In genomic region chr5:661891-662750, GRCh38 we compare ENCODE assay signal across 20 cellular contexts. TPM values are rescaled to one million over a fixed set of nuclear protein-coding genes. Genes with fewer than 3 reads are reported as not detected.
DNase-seq lines count a peak whose midpoint lies in the region; ATAC-seq, FAIRE-seq and TF ChIP-seq lines count a peak whose summit lies in the region.
"Had no signal": no experiment of that assay in that cellular context is flagged by ENCODE, and none has a peak within 500 bp of the region (broad histone marks: within the 10 kb centered on the region; RNA-seq: fewer than 3 reads in every experiment).

No MANE protein-coding gene starts in this region.

- ATAC-seq in right lobe of liver: no peak
- no peak for ATAC-seq in HepG2
- ATAC-seq in lower lobe of right lung: no peak
- ATAC-seq in HG03521 (IDR thresholded peaks at IDR 0.05; ENCODE audit: unreplicated experiment): no peak

- no peaks in the 10 kb centered on the region for H3K9me3 ChIP-seq in right lobe of liver
- no peaks in the 10 kb centered on the region for H3K9me3 ChIP-seq in HepG2 (ENCODE audit: low read length)
- H3K9me3 ChIP-seq in lower lobe of right lung: no peaks in the 10 kb centered on the region
- H3K9me3 ChIP-seq in colonic mucosa: no peaks in the 10 kb centered on the region
- H3K9me3 ChIP-seq: Caco-2, MG63 had no signal

- no peaks in the 10 kb centered on the region for H3K27me3 ChIP-seq in right lobe of liver
- H3K27me3 ChIP-seq in HepG2 (ENCODE audit: control insufficient read depth in 1 of 2, insufficient read depth in 2 of 2, low read length in 2 of 2): no peaks in the 10 kb centered on the region; a peak in 1 of 5 replicates
- H3K27me3 ChIP-seq in dorsolateral prefrontal cortex: no peaks in the 10 kb centered on the region
- no peaks in the 10 kb centered on the region for H3K27me3 ChIP-seq in lower lobe of right lung (ENCODE audit: low read depth)
- no peaks in the 10 kb centered on the region for H3K27me3 ChIP-seq in colonic mucosa
- H3K27me3 ChIP-seq: MG63 had no signal

- H3K79me2 ChIP-seq in HepG2 (ENCODE audit: insufficient read depth, low read length): no peaks in the 10 kb centered on the region

- H3K4me2 ChIP-seq in HepG2 (ENCODE audit: low read depth, low read length): no peak overlapping the region

- H3K4me1 ChIP-seq in right lobe of liver: peaks cover 0 to 6% (median 2%) of the 10 kb centered on the region in 4 donors
- H3K4me1 ChIP-seq in HepG2 (ENCODE audit: insufficient read depth, low read length): no peaks in the 10 kb centered on the region
- H3K4me1 ChIP-seq in lower lobe of right lung: no peaks in the 10 kb centered on the region
- peaks cover 8% of the 10 kb centered on the region for H3K4me1 ChIP-seq in colonic mucosa
- H3K4me1 ChIP-seq: Caco-2 had no signal

- H3K36me3 ChIP-seq in right lobe of liver (no peaks in the 10 kb centered on the region), HepG2 (replicated peaks in 1 of 2; ENCODE audit: control insufficient read depth in 1 of 2, insufficient read depth in 2 of 2, low read length in 2 of 2) (peaks cover 10 to 57% of the 10 kb centered on the region in 2 experiments), lower lobe of right lung (peaks cover 59% of the 10 kb centered on the region), colonic mucosa (no peaks in the 10 kb centered on the region)

- TF ChIP-seq EP300 in HepG2 (IDR thresholded peaks at IDR 0.05; ENCODE audit: low read depth in 2 of 2, low read length in 2 of 2): no peak
- no peak for TF ChIP-seq EP300 in HepG2 (CRISPR knock-in tag; IDR thresholded peaks at IDR 0.05; ENCODE audit: borderline replicate concordance)

- no TSS peak for BruUV-seq in HepG2 (replicated peaks; lab: Mats Ljungman, UMichigan)

- H2AFZ ChIP-seq in HepG2 (ENCODE audit: low read length): no peak overlapping the region

- POLR2A ChIA-PET in HepG2 (lab: Yijun Ruan, JAX): no interaction called here

- no peaks in the 10 kb centered on the region for H4K20me1 ChIP-seq in HepG2 (ENCODE audit: insufficient read depth, low read length)

- no peak for TF ChIP-seq RAD21 in HepG2 (CRISPR knock-in tag; IDR thresholded peaks at IDR 0.05)

- intact Hi-C loops in right lobe of liver (cut with DNase I): no loop called here
- intact Hi-C loops in HepG2 (cut with micrococcal nuclease; ENCODE audit: unreplicated experiment): no loop called here
- intact Hi-C loops in dorsolateral prefrontal cortex (cut with DNase I): loop anchor here (5.0 to 10.0 kb wide), 2 partner anchors 50 to 187 kb away; partner anchors contain the start of gene CEP72 (in 1 of the 2)
- intact Hi-C loops in lower lobe of right lung (cut with DNase I): no loop called here
- intact Hi-C loops in colonic mucosa (cut with DNase I): no loop called here

- DNase-seq in right lobe of liver (peak; percentile 21 to 55 (median 42)), HepG2 (ENCODE audit: low spot score) (no peak), dorsolateral prefrontal cortex (no peak), lower lobe of right lung (peak; percentile 39), COLO668 (lab: John Stamatoyannopoulos, UW; ENCODE audit: unreplicated experiment) (no peak), colonic mucosa (no peak)
- DNase-seq: Caco-2; CD4-positive, CD25-positive, alpha-beta regulatory T cell; DMS 273 treated with DMSO at 0.1 percent for 48 hours; DMS79 treated with DMSO at 0.1 percent for 48 hours; MG63; NCI-H1417; NCI-H187; NCI-H446; NCI-H526 treated with DMSO at 0.1 percent for 48 hours; OCI-M1; SHP77 treated with DMSO at 0.1 percent for 48 hours had no signal

- 88% methylated on average over 7 of the region's 53 CpGs for WGBS in right lobe of liver (ENCODE audit: insufficient coverage, low coverage, low lambda C conversion rate, missing lambda C conversion rate)
- WGBS in HepG2 (ENCODE audit: low lambda C conversion rate): 99% methylated on average over 17 of the region's 53 CpGs

- CTCF ChIA-PET in HepG2 (lab: Yijun Ruan, JAX; ENCODE audit: low intra/inter-chr PET ratio, low total read pairs): no interaction called here

- H3K9ac ChIP-seq in HepG2 (ENCODE audit: insufficient read depth, low read depth, low read length) (no peak overlapping the region), colonic mucosa (ENCODE audit: low read depth in 2 of 2, low read length in 2 of 2) (no peak overlapping the region)

- TF ChIP-seq CTCF in right lobe of liver (IDR thresholded peaks at IDR 0.05): no peak
- no peak for TF ChIP-seq CTCF in HepG2 (CRISPR knock-in tag; IDR thresholded peaks at IDR 0.05)
- TF ChIP-seq CTCF in dorsolateral prefrontal cortex (IDR thresholded peaks at IDR 0.05 in 54 of 56, conservative IDR thresholded peaks at IDR 0.05 in 2 of 56; ENCODE audit: low read depth in 1 of 56, partially characterized antibody in 56 of 56): no peak
- TF ChIP-seq CTCF in lower lobe of right lung (IDR thresholded peaks at IDR 0.05): no peak
- TF ChIP-seq CTCF in colonic mucosa (IDR thresholded peaks at IDR 0.05): no peak

- FAIRE-seq in HepG2 (lab: Jason Lieb, UNC): no peak
- FAIRE-seq: H54 had no signal

- in situ Hi-C loops in HepG2 (cut with HindIII; ENCODE audit: extremely low pct_ligation_motif_present, low pct_unique_long_range_greater_than_20kb): no loop called here

- no peak for TF ChIP-seq POLR2A in right lobe of liver (IDR thresholded peaks at IDR 0.05)
- TF ChIP-seq POLR2A in HepG2 (IDR thresholded peaks at IDR 0.05; ENCODE audit: insufficient read depth in 1 of 2, low read depth in 2 of 2, low read length in 2 of 2): no peak

- H3K27ac ChIP-seq in right lobe of liver (no peak overlapping the region), HepG2 (ENCODE audit: extremely low read length, insufficient read depth, low read length) (no peak overlapping the region), dorsolateral prefrontal cortex (peak overlapping the region in 48 of 59 donors; percentile 2 to 100 (median 66)), lower lobe of right lung (no peak overlapping the region), colonic mucosa (no peak overlapping the region)

- H3K4me3 ChIP-seq in right lobe of liver (no peak overlapping the region), HepG2 (replicated peaks in 1 of 3; ENCODE audit: insufficient read depth in 1 of 3, low read depth in 2 of 3, low read length in 3 of 3) (no peak overlapping the region), dorsolateral prefrontal cortex (no peak overlapping the region), lower lobe of right lung (no peak overlapping the region), colonic mucosa (no peak overlapping the region)
- H3K4me3 ChIP-seq: MG63 had no signal

RNA-seq across cellular contexts. Expression of gene TPPP, which starts 31.0 kb away (rescaled TPM):
- total RNA-seq in right lobe of liver (1 to 10 TPM; 1.9 to 4.3 (median 2.4) TPM), HepG2 (2016; rRNA removed; fragmentation: Illumina TruSeq; extraction: Trizol) (0.04 TPM in 1 of 2 replicates, not detected in the other), dorsolateral prefrontal cortex (100 to 1,000 TPM; 236 to 675 (median 361) TPM), lower lobe of right lung (16.2 TPM), colonic mucosa (1 to 10 TPM; 1.7 to 4.0 TPM)
- total RNA-seq in HepG2 (2016; cell fraction: cytosol; rRNA removed; fragmentation: Illumina TruSeq; extraction: Trizol; ENCODE audit: low read depth): not detected in 2 replicates
- 0.04 TPM in 1 of 2 replicates, not detected in the other for total RNA-seq in HepG2 (2016; cell fraction: insoluble cytoplasmic fraction; rRNA removed; fragmentation: Illumina TruSeq; extraction: Trizol)
- 0.03 TPM in 1 of 2 replicates, not detected in the other for total RNA-seq in HepG2 (2016; cell fraction: membrane; rRNA removed; fragmentation: Illumina TruSeq; extraction: Trizol)
- not detected in 2 replicates for total RNA-seq in HepG2 (2016; cell fraction: nucleus; rRNA removed; fragmentation: Illumina TruSeq; extraction: Trizol)
- 0.05 and 0.07 TPM in 2 replicates for polyA plus RNA-seq in HepG2 (2011; rRNA removed)
- polyA plus RNA-seq in HepG2 (2011; cell fraction: cytosol; rRNA removed): 0.04 and 0.07 TPM in 2 replicates
- 0.07 and 0.16 TPM in 2 replicates for polyA plus RNA-seq in HepG2 (2011; cell fraction: nucleus; rRNA removed)
- polyA plus RNA-seq in HepG2 (2012): 0.17 and 0.20 TPM in 2 replicates
- not detected in 2 replicates for polyA plus RNA-seq in HepG2 (2016; cell fraction: cytosol; fragmentation: Illumina TruSeq; extraction: Trizol; ENCODE audit: low read depth)
- polyA plus RNA-seq in HepG2 (2016; cell fraction: insoluble cytoplasmic fraction; fragmentation: Illumina TruSeq; extraction: Trizol; ENCODE audit: low read depth): 0.05 TPM in 1 of 2 replicates, not detected in the other
- polyA plus RNA-seq in HepG2 (2016; cell fraction: membrane; fragmentation: Illumina TruSeq; extraction: Trizol; ENCODE audit: low read depth): not detected in 2 replicates
- not detected in 2 replicates for polyA plus RNA-seq in HepG2 (2016; cell fraction: nucleus; fragmentation: Illumina TruSeq; extraction: Trizol; ENCODE audit: insufficient read depth, low read depth)
- 0.24 and 0.28 TPM in 2 replicates for polyA minus RNA-seq in HepG2 (2011; rRNA and poly(A)+ RNA removed; ENCODE audit: low replicate concordance)
- 0.10 and 0.18 TPM in 2 replicates for polyA minus RNA-seq in HepG2 (2011; cell fraction: cytosol; rRNA and poly(A)+ RNA removed)
- 0.12 TPM in 1 of 2 replicates, not detected in the other for polyA minus RNA-seq in HepG2 (2011; cell fraction: nucleus; rRNA and poly(A)+ RNA removed)
- total RNA-seq: LHCN-M2 had no signal

RNA-seq across cellular contexts. Expression of gene CEP72, which starts 50.0 kb away (rescaled TPM):
- total RNA-seq in right lobe of liver (1 to 10 TPM; 3.4 to 6.0 (median 4.2) TPM), HepG2 (2016; rRNA removed; fragmentation: Illumina TruSeq; extraction: Trizol) (8.1 and 9.4 TPM in 2 replicates), dorsolateral prefrontal cortex (10 to 100 TPM in 5 of 120 experiments, 1 to 10 TPM in 115; 4.0 to 11.0 (median 7.0) TPM), lower lobe of right lung (10.6 TPM), colonic mucosa (10 to 100 TPM in 1 of 2 donors, 1 to 10 TPM in 1; 3.8 to 21.0 TPM)
- total RNA-seq in HepG2 (2016; cell fraction: cytosol; rRNA removed; fragmentation: Illumina TruSeq; extraction: Trizol; ENCODE audit: low read depth): 11.3 and 14.4 TPM in 2 replicates
- total RNA-seq in HepG2 (2016; cell fraction: insoluble cytoplasmic fraction; rRNA removed; fragmentation: Illumina TruSeq; extraction: Trizol): 6.5 and 9.1 TPM in 2 replicates
- total RNA-seq in HepG2 (2016; cell fraction: membrane; rRNA removed; fragmentation: Illumina TruSeq; extraction: Trizol): 6.6 and 7.9 TPM in 2 replicates
- total RNA-seq in HepG2 (2016; cell fraction: nucleus; rRNA removed; fragmentation: Illumina TruSeq; extraction: Trizol): 11.4 and 12.2 TPM in 2 replicates
- polyA plus RNA-seq in HepG2 (2011; rRNA removed): 3.4 and 4.4 TPM in 2 replicates
- polyA plus RNA-seq in HepG2 (2011; cell fraction: cytosol; rRNA removed): 1.9 and 3.9 TPM in 2 replicates
- polyA plus RNA-seq in HepG2 (2011; cell fraction: nucleus; rRNA removed): 8.5 and 11.6 TPM in 2 replicates
- 1.8 and 3.2 TPM in 2 replicates for polyA plus RNA-seq in HepG2 (2012)
- 0.64 and 0.84 TPM in 2 replicates for polyA plus RNA-seq in HepG2 (2016; cell fraction: cytosol; fragmentation: Illumina TruSeq; extraction: Trizol; ENCODE audit: low read depth)
- polyA plus RNA-seq in HepG2 (2016; cell fraction: insoluble cytoplasmic fraction; fragmentation: Illumina TruSeq; extraction: Trizol; ENCODE audit: low read depth): 6.3 and 7.6 TPM in 2 replicates
- 1.9 and 2.0 TPM in 2 replicates for polyA plus RNA-seq in HepG2 (2016; cell fraction: membrane; fragmentation: Illumina TruSeq; extraction: Trizol; ENCODE audit: low read depth)
- 17.4 and 20.5 TPM in 2 replicates for polyA plus RNA-seq in HepG2 (2016; cell fraction: nucleus; fragmentation: Illumina TruSeq; extraction: Trizol; ENCODE audit: insufficient read depth, low read depth)
- polyA minus RNA-seq in HepG2 (2011; rRNA and poly(A)+ RNA removed; ENCODE audit: low replicate concordance): 15.4 and 136 TPM in 2 replicates
- 3.4 and 4.0 TPM in 2 replicates for polyA minus RNA-seq in HepG2 (2011; cell fraction: cytosol; rRNA and poly(A)+ RNA removed)
- polyA minus RNA-seq in HepG2 (2011; cell fraction: nucleus; rRNA and poly(A)+ RNA removed): 13.1 and 17.0 TPM in 2 replicates

Comparison
In these comparisons a context has a peak if more than half of its experiments do, and no peak if none do; other contexts are left out.
1. DNase-seq: peak in right lobe of liver (3 of 3) and lower lobe of right lung (single experiment); none in HepG2 (single experiment), dorsolateral prefrontal cortex (0 of 10), COLO668 (single experiment) and colonic mucosa (single experiment).
2. H3K27ac ChIP-seq: peak in dorsolateral prefrontal cortex (48 of 59); none in right lobe of liver (0 of 3), HepG2 (single experiment), lower lobe of right lung (single experiment) and colonic mucosa (single experiment).
3. RNA of gene TPPP, which starts 31.0 kb away (total RNA-seq): 236 to 675 TPM in dorsolateral prefrontal cortex; 16.2 TPM in lower lobe of right lung (single experiment), 1.7 to 4.0 TPM in colonic mucosa, 1.9 to 4.3 TPM in right lobe of liver and 0.03 to 0.04 TPM in HepG2; every median in the first group is over 10 times any median in the second.
4. intact Hi-C loops: an anchor here in dorsolateral prefrontal cortex (5.0 to 10.0 kb wide); none called in right lobe of liver, HepG2, lower lobe of right lung and colonic mucosa.